Comparison of ENCODE assay signal across 8 cellular contexts in the genomic region with DNA sequence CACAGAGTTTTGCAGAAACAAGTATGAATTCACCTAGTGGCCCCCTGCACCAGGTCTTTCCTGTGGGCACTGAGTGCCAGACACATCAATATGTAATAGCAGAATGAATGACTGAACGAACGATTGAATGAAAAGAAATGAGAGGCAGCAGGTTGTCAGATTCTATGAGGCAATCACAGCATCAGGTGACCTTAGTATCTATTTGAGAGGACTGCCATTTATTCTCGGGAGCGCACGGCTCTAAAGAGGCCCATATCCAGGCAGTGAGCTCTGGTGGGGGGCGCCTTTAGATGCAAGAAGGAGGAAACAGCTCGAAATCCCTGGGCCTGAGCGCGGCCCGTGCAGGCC. TPM values are rescaled to one million over a fixed set of nuclear protein-coding genes. Genes with fewer than 3 reads are reported as not detected.
DNase-seq lines count a peak whose midpoint lies in the region; ATAC-seq and TF ChIP-seq lines count a peak whose summit lies in the region.

No MANE protein-coding gene starts in this region.

- H3K36me3 ChIP-seq in heart left ventricle, result peaks cover 0 to 30% (median 18%) of the 10 kb centered on the region in 9 donors
- peaks cover 27% of the 10 kb centered on the region for H3K36me3 ChIP-seq in endodermal cell (ENCODE audit: control insufficient read depth, insufficient read depth, low read length)
- H3K36me3 ChIP-seq in neuron (ENCODE audit: insufficient read depth, low read length), result peaks cover 10% of the 10 kb centered on the region

- peaks cover 9% of the 10 kb centered on the region for H3K36me3 Mint-ChIP-seq in endodermal cell (ENCODE audit: low read depth)

- H3K9ac ChIP-seq in endodermal cell (ENCODE audit: extremely low read depth, low read length, poor library complexity, severe bottlenecking), result no peak overlapping the region

- H3K27me3 Mint-ChIP-seq in endodermal cell (ENCODE audit: insufficient read depth), result peaks cover 6% of the 10 kb centered on the region

- DNase-seq in heart left ventricle (no peak), left ventricle myocardium superior (no peak), NCI-H69 (lab: John Stamatoyannopoulos, UW) (peak; percentile 51), endodermal cell (no peak), AML-193 (lab: John Stamatoyannopoulos, UW) (no peak), germinal center (ENCODE audit: low spot score) (no peak), islet precursor cell (no peak)

- H2AFZ ChIP-seq in neuron (ENCODE audit: low read depth, low read length), result peak overlapping the region; percentile 95

- H3K9me3 ChIP-seq in heart left ventricle (no peaks in the 10 kb centered on the region), endodermal cell (ENCODE audit: control insufficient read depth, low read length) (no peaks in the 10 kb centered on the region), neuron (ENCODE audit: low read length) (no peaks in the 10 kb centered on the region)

- TF ChIP-seq POLR2A in heart left ventricle (IDR thresholded peaks at IDR 0.05), result no peak

- H3K27ac ChIP-seq in heart left ventricle (peak overlapping the region; percentile 77 to 97 (median 88)), endodermal cell (ENCODE audit: low read depth, low read length) (no peak overlapping the region)

- peak overlapping the region; percentile 67 for H3K4me3 Mint-ChIP-seq in endodermal cell

- ATAC-seq in heart left ventricle, result no peak
- no peak for ATAC-seq in left ventricle myocardium superior

- H3K27ac Mint-ChIP-seq in endodermal cell, result peak overlapping the region; percentile 85

- 6 to 16% (median 8%) methylated on average over 6 to 10 of the region's 10 CpGs for WGBS in heart left ventricle, 4 donors
- 17 to 46% methylated on average over 5 to 10 of the region's 10 CpGs for WGBS in endodermal cell (ENCODE audit: insufficient coverage in 1 of 2, insufficient read length in 1 of 2), 2 experiments

- no peaks in the 10 kb centered on the region for H3K9me3 Mint-ChIP-seq in endodermal cell

- H3K4me1 ChIP-seq in heart left ventricle, result peaks cover 0 to 67% (median 27%) of the 10 kb centered on the region in 12 donors
- peaks cover 5% of the 10 kb centered on the region for H3K4me1 ChIP-seq in endodermal cell (ENCODE audit: control insufficient read depth, insufficient read depth, low read length)
- peaks cover 13% of the 10 kb centered on the region for H3K4me1 ChIP-seq in neuron (ENCODE audit: insufficient read depth, low read length)

- peaks cover 0 to 15% (median 0%) of the 10 kb centered on the region in 9 donors for H3K27me3 ChIP-seq in heart left ventricle
- no peaks in the 10 kb centered on the region for H3K27me3 ChIP-seq in endodermal cell (ENCODE audit: control insufficient read depth, insufficient read depth, low read length, poor library complexity, severe bottlenecking)
- H3K27me3 ChIP-seq in neuron (ENCODE audit: insufficient read depth, low read length), result no peaks in the 10 kb centered on the region

- H3K4me3 ChIP-seq in heart left ventricle (peak overlapping the region; percentile 43 to 89 (median 74)), endodermal cell (ENCODE audit: low read length) (peak overlapping the region; percentile 83), neuron (ENCODE audit: low read length) (peak overlapping the region; percentile 75)

- TF ChIP-seq CTCF in heart left ventricle (IDR thresholded peaks at IDR 0.05) (no peak), endodermal cell (conservative IDR thresholded peaks at IDR 0.05) (no peak)

- intact Hi-C loops in heart left ventricle (cut with DNase I) (loop anchor here in 2 of 10 donors (5.0 to 10.0 kb wide), 2 partner anchors 40 to 318 kb away; a partner anchor contains a TSS), left ventricle myocardium superior (cut with micrococcal nuclease) (no loop called here)

- H3K4me1 Mint-ChIP-seq in endodermal cell, result peaks cover 14% of the 10 kb centered on the region

RNA-seq across cellular contexts. Expression of a gene that starts 0.5 kb away (rescaled TPM):
- total RNA-seq in heart left ventricle (1,000 to 10,000 TPM in 8 of 9 donors, 100 to 1,000 TPM in 1; 878 to 2,214 (median 1,547) TPM), left ventricle myocardium superior (2,343 TPM), endodermal cell (10 to 100 TPM; 19.5 to 22.0 TPM)
- polyA plus RNA-seq in heart left ventricle, result 1,000 to 10,000 TPM in 1 of 2 donors, 100 to 1,000 TPM in 1; 935 to 1,170 TPM
- 23.0 TPM for polyA plus RNA-seq in endodermal cell (2013, experiment 1 of 2)
- 18.6 TPM for polyA plus RNA-seq in endodermal cell (2013, experiment 2 of 2)

Comparison
In these comparisons a context has a peak if more than half of its experiments do, and no peak if none do; other contexts are left out.
1. RNA of a gene that starts 0.5 kb away (total RNA-seq): 2,343 TPM in left ventricle myocardium superior (single experiment) and 878 to 2,214 TPM in heart left ventricle; 19.5 to 22.0 TPM in endodermal cell; every median in the first group is over 10 times any median in the second.
2. Peak in every context shown above with its lines, with median percentiles within 50 percentile points of each other: H3K4me3 ChIP-seq.